ENCODE assay signal across 8 cellular contexts in the genomic region with DNA sequence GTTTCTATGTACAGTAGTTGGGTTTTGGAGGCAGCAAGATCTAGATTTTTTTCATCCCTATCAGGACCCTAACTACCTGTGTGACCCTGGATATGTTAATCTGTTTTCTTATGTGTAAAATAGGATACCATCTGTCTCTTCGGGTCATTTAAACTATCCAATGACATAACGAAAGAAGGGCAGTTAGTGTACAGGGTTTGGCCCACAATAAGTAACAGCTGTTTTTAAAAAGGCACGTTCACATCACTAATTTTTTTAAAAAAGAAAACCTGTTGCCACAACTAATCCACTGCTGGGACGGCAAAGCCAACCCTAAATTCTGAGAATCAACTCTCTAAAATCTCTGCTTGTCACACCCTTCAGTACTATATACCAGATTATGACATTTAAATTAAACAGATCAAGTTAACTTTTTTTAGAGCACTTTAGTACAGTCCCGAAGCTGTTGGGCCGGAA. TPM values are rescaled to one million over a fixed set of nuclear protein-coding genes. Genes with fewer than 3 reads are reported as not detected.
DNase-seq lines count a peak whose midpoint lies in the region; ATAC-seq and TF ChIP-seq lines count a peak whose summit lies in the region.

No MANE protein-coding gene starts in this region.

- H3K36me3 Mint-ChIP-seq in Calu3 (ENCODE audit: insufficient read depth, unreplicated experiment), result peaks cover 14% of the 10 kb centered on the region
- peaks cover 6% of the 10 kb centered on the region for H3K36me3 Mint-ChIP-seq in activated B cell treated with CpG ODN at 0.5 μM for 24 hours (ENCODE audit: low read depth)

- DNase-seq in Calu3, result no peak
- no peak for DNase-seq in HFF-Myc (ENCODE audit: extremely low read depth, low read depth)
- DNase-seq in activated B cell treated with CpG ODN at 0.5 μM for 24 hours, result no peak
- DNase-seq in tibial artery, result no peak
- DNase-seq in NCI-H146 treated with DMSO at 0.1 percent for 48 hours (lab: John Stamatoyannopoulos, UW; ENCODE audit: unreplicated experiment), result no peak
- no peak for DNase-seq in RPMI8226
- DNase-seq in HuH-7.5 (ENCODE audit: low spot score), result no peak

- POLR2A ChIA-PET in activated B cell treated with CpG ODN at 0.5 μM for 24 hours (lab: Charles Lee), result interaction anchor here (0.6 to 1.8 kb wide), 11 partner anchors 8 to 1798 kb away, joined by 3 to 9 read pairs (median 3); no protein-coding TSS in a partner anchor

- H3K27ac ChIP-seq in tibial artery, result peak overlapping the region; percentile 89 to 94

- H3K27ac Mint-ChIP-seq in Calu3 (ENCODE audit: unreplicated experiment) (peak overlapping the region; percentile 89), activated B cell treated with CpG ODN at 0.5 μM for 24 hours (peak overlapping the region; percentile 98)

- H3K4me1 Mint-ChIP-seq in Calu3 (ENCODE audit: low read depth, unreplicated experiment) (no peaks in the 10 kb centered on the region), activated B cell treated with CpG ODN at 0.5 μM for 24 hours (peaks cover 9% of the 10 kb centered on the region)

- H3K9me3 ChIP-seq in iPS-18c (ENCODE audit: control insufficient read depth, insufficient read depth, low read length) (no peaks in the 10 kb centered on the region), tibial artery (no peaks in the 10 kb centered on the region)

- H3K27me3 ChIP-seq in tibial artery, result no peaks in the 10 kb centered on the region

- CTCF ChIA-PET in Calu3 (lab: Charles Lee) (interaction anchor here (0.7 to 1.2 kb wide), 3 partner anchors 107 to 536 kb away, joined by 3 to 4 read pairs (median 3); no protein-coding TSS in a partner anchor), activated B cell treated with CpG ODN at 0.5 μM for 24 hours (lab: Charles Lee) (no interaction called here)

- H3K4me3 ChIP-seq in HFF-Myc (replicated peaks; ENCODE audit: low read depth, low read length) (peak overlapping the region; percentile 88), iPS-18c (ENCODE audit: insufficient read depth, low read depth, low read length) (peak overlapping the region; percentile 84; the same call in 1 of the 2 replicates), tibial artery (peak overlapping the region; percentile 76 to 79)

- H3K4me1 ChIP-seq in tibial artery, result peaks cover 0 to 9% (median 0%) of the 10 kb centered on the region in 4 donors

- peak overlapping the region; percentile 97 for H3K4me3 Mint-ChIP-seq in Calu3 (ENCODE audit: low read depth, unreplicated experiment)
- peak overlapping the region; percentile 98 for H3K4me3 Mint-ChIP-seq in activated B cell treated with CpG ODN at 0.5 μM for 24 hours

- no peak for TF ChIP-seq CTCF in Calu3 (IDR thresholded peaks at IDR 0.05; ENCODE audit: unreplicated experiment)
- no peak for TF ChIP-seq CTCF in HFF-Myc (IDR thresholded peaks at IDR 0.05; ENCODE audit: low read depth, low read length, missing control alignments)
- TF ChIP-seq CTCF in activated B cell treated with CpG ODN at 0.5 μM for 24 hours (IDR thresholded peaks at IDR 0.05), result no peak
- no peak for TF ChIP-seq CTCF in tibial artery (IDR thresholded peaks at IDR 0.05)

- no TSS peak for BruUV-seq in Calu3 (replicated peaks; lab: Mats Ljungman, UMichigan)

- no peaks in the 10 kb centered on the region for H3K9me3 Mint-ChIP-seq in Calu3 (ENCODE audit: low read depth, unreplicated experiment)
- H3K9me3 Mint-ChIP-seq in activated B cell treated with CpG ODN at 0.5 μM for 24 hours, result no peaks in the 10 kb centered on the region

- H3K36me3 ChIP-seq in tibial artery, result peaks cover 0 to 4% (median 0%) of the 10 kb centered on the region in 3 donors

- no peaks in the 10 kb centered on the region for H3K27me3 Mint-ChIP-seq in Calu3 (ENCODE audit: unreplicated experiment)
- H3K27me3 Mint-ChIP-seq in activated B cell treated with CpG ODN at 0.5 μM for 24 hours, result no peaks in the 10 kb centered on the region

- peak; percentile 14 for ATAC-seq in activated B cell treated with CpG ODN at 0.5 μM for 24 hours (ENCODE audit: low read depth)

- intact Hi-C loops in Calu3 (cut with micrococcal nuclease; ENCODE audit: unreplicated experiment) (loop anchor here (1.0 to 10.0 kb wide), 3 partner anchors 73 to 269 kb away; a partner anchor contains a TSS), activated B cell treated with CpG ODN at 0.5 μM for 24 hours (cut with micrococcal nuclease) (loop anchor here (2.0 kb wide), 1 partner anchor 45 kb away; no protein-coding TSS in a partner anchor), tibial artery (cut with DNase I; ENCODE audit: low total_unique reads) (loop anchor here (10.0 kb wide), 1 partner anchor 81 kb away; no protein-coding TSS in a partner anchor)

RNA-seq across cellular contexts. Expression of a gene that starts 0.9 kb away (rescaled TPM):
- 44.2 and 45.8 TPM in 2 replicates for total RNA-seq in Calu3 (2022)
- total RNA-seq in activated B cell treated with CpG ODN at 0.5 μM for 24 hours, result 25.5 and 30.4 TPM in 2 replicates

RNA-seq across cellular contexts. Expression of a gene that starts 51.7 kb away (rescaled TPM):
- total RNA-seq in Calu3 (2022) (not detected in 2 replicates), activated B cell treated with CpG ODN at 0.5 μM for 24 hours (not detected in 2 replicates)
